ENCODE assay signal across 32 cellular contexts in the genomic region with DNA sequence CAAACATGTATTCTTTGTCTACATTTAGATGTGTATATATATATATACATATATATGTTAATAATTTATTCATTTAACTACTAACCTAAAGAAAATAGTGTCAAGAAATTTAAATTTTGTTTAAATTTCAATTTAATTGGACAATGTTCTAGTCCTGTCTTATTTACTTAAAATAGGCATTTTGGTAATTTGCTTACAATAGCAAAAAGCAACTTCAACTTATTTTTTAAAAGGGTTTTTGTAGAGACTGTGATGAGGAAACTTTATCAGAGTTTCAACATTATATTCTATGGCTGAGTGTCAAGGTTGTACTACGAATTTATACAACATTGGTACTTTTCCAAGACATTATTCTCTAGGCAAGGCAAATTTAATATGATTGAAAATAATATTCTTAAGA.
"Had no signal": no experiment of that assay in that cellular context is flagged by ENCODE, and none has a peak within 500 bp of the region (broad histone marks: within the 10 kb centered on the region; RNA-seq: fewer than 3 reads in every experiment).

No MANE protein-coding gene starts in this region.

- H3K9me3 ChIP-seq: esophagus squamous epithelium, gastrocnemius medialis had no signal

- H3K36me3 ChIP-seq: brain microvascular endothelial cell, esophagus squamous epithelium, gastrocnemius medialis, heart left ventricle had no signal

- DNase-seq: activated CD4-positive, alpha-beta T cell treated with anti-CD3 and anti-CD28 coated beads for 1 hour; activated CD4-positive, alpha-beta T cell treated with anti-CD3 and anti-CD28 coated beads for 4 hours; activated CD4-positive, alpha-beta T cell treated with anti-CD3 and anti-CD28 coated beads, Interleukin-2, amount 10 ng/mL, durations not matched to agents 7 days and 5 days; activated CD4-positive, alpha-beta T cell treated with anti-CD3 and anti-CD28 coated beads, Interleukin-2, amount 50 U/mL, for 48 hours; activated CD8-positive, alpha-beta memory T cell treated with anti-CD3 and anti-CD28 coated beads for 24 hours; activated CD8-positive, alpha-beta T cell treated with anti-CD3 and anti-CD28 coated beads for 36 hours; activated effector memory CD4-positive, alpha-beta T cell treated with Interleukin-2 at 50 U/mL for 16 hours; activated gamma-delta T cell treated with Interleukin-2 at 50 U/mL for 16 hours; activated naive CD4-positive, alpha-beta T cell treated with anti-CD3 and anti-CD28 coated beads, Interleukin-2, amount 50 U/mL, for 16 hours; activated naive CD4-positive, alpha-beta T cell treated with Interleukin-2 at 50 U/mL for 16 hours; activated T-cell treated with anti-CD3 and anti-CD28 coated beads, Interleukin-2, amount 50 U/mL, for 4 hours; amniotic stem cell; anterior cingulate cortex; brain microvascular endothelial cell; cortex of kidney; dermis blood vessel endothelial cell; effector CD4-positive, alpha-beta T cell; effector memory CD8-positive, alpha-beta T cell; esophagus squamous epithelium; foreskin fibroblast; gastrocnemius medialis; glutamatergic neuron; heart left ventricle; T-helper 1 cell; T-helper 17 cell; T1000 had no signal

- FAIRE-seq: astrocyte, bronchial epithelial cell had no signal

- H3K27me3 ChIP-seq: brain microvascular endothelial cell, esophagus squamous epithelium, gastrocnemius medialis, heart left ventricle had no signal

- ATAC-seq: activated CD8-positive, alpha-beta T cell treated with anti-CD3 and anti-CD28 coated beads for 36 hours; activated T-cell treated with anti-CD3 and anti-CD28 coated beads, Interleukin-2, amount 50 U/mL, for 4 hours; activated T-helper 17 cell treated with anti-CD3 and anti-CD28 coated beads, Interleukin-2, amount 50 U/mL, for 72 hours; effector memory CD8-positive, alpha-beta T cell; gastrocnemius medialis; heart left ventricle; T-helper 17 cell; WTC11 had no signal

- H3K27ac ChIP-seq: brain microvascular endothelial cell, epithelial cell of prostate, esophagus squamous epithelium, gastrocnemius medialis, heart left ventricle, VCaP had no signal

- H3K4me1 ChIP-seq: esophagus squamous epithelium, gastrocnemius medialis, heart left ventricle had no signal

- H3K4me3 ChIP-seq: esophagus squamous epithelium, gastrocnemius medialis, heart left ventricle had no signal
